12 cellular contexts compared by ENCODE assay signal in genomic region chr2:127623388-127624320, GRCh38. TPM values are rescaled to one million over a fixed set of nuclear protein-coding genes. Genes with fewer than 3 reads are reported as not detected.
A peak's percentile ranks its signal among the peaks of the same experiment; 100 is the strongest.
DNase-seq lines count a peak whose midpoint lies in the region; ATAC-seq and TF ChIP-seq lines count a peak whose summit lies in the region.
"Had no signal": no experiment of that assay in that cellular context is flagged by ENCODE, and none has a peak within 500 bp of the region (broad histone marks: within the 10 kb centered on the region; RNA-seq: fewer than 3 reads in every experiment).

No MANE protein-coding gene starts in this region.

- H3K4me1 ChIP-seq in H9 (ENCODE audit: insufficient read depth, low read length) (no peaks in the 10 kb centered on the region), gastrocnemius medialis (no peaks in the 10 kb centered on the region)
- H3K4me1 ChIP-seq: parathyroid adenoma had no signal

- H3K23me2 ChIP-seq in H9 (ENCODE audit: insufficient read length, low read depth, low read length, poor library complexity, severe bottlenecking): no peaks in the 10 kb centered on the region

- H2BK20ac ChIP-seq in H9 (ENCODE audit: low read depth, low read length, poor library complexity, severe bottlenecking): no peak overlapping the region

- no peak overlapping the region for H2BK15ac ChIP-seq in H9 (ENCODE audit: low read depth, low read length)

- H3K18ac ChIP-seq in H9 (ENCODE audit: insufficient read length, low read depth, low read length): no peak overlapping the region

- no peak overlapping the region for H3K4me2 ChIP-seq in H9 (ENCODE audit: insufficient read depth, insufficient read length, low read length)

- H3K27me3 ChIP-seq in H9 (ENCODE audit: insufficient read depth, low read length) (no peaks in the 10 kb centered on the region), gastrocnemius medialis (no peaks in the 10 kb centered on the region)

- no peak overlapping the region for H2BK120ac ChIP-seq in H9 (ENCODE audit: low read depth, low read length, poor library complexity, severe bottlenecking)

- no peak overlapping the region for H3K27ac ChIP-seq in H9 (ENCODE audit: insufficient read length, low read depth, low read length)
- no peak overlapping the region for H3K27ac ChIP-seq in gastrocnemius medialis
- H3K27ac ChIP-seq: parathyroid adenoma had no signal

- DNase-seq in ACHN (peak; percentile 52), H9 (peak; percentile 23), SHP77 treated with DMSO at 0.1 percent for 48 hours (lab: John Stamatoyannopoulos, UW) (peak; percentile 48), hepatic stellate cell (ENCODE audit: low spot score) (peak; percentile 57), NCI-H748 (lab: John Stamatoyannopoulos, UW; ENCODE audit: unreplicated experiment) (no peak), gastrocnemius medialis (no peak)
- no peak for DNase-seq in stimulated activated naive CD8-positive, alpha-beta T cell treated with anti-CD3 and anti-CD28 coated beads, Interleukin-15, Interleukin-2, amounts not matched to agents 100 U/mL and 50 U/mL, for 24 hours
- DNase-seq: NCI-H748 treated with DMSO at 0.1 percent for 48 hours, T-helper 9 cell had no signal

- H3K9me3 Mint-ChIP-seq in H9: no peaks in the 10 kb centered on the region
- H3K9me3 Mint-ChIP-seq: CD8-positive, alpha-beta memory T cell had no signal

- no peak overlapping the region for H3K4me3 ChIP-seq in gastrocnemius medialis

- H3K9me3 ChIP-seq in H9 (ENCODE audit: control insufficient read depth, low read depth, low read length) (no peaks in the 10 kb centered on the region), gastrocnemius medialis (no peaks in the 10 kb centered on the region)

- no peak overlapping the region for H2AFZ ChIP-seq in H9 (ENCODE audit: low read length)
- H2AFZ ChIP-seq: parathyroid adenoma had no signal

- no peak overlapping the region for H2BK12ac ChIP-seq in H9 (ENCODE audit: insufficient read length, low read depth, low read length)

- no peaks in the 10 kb centered on the region for H3K79me2 ChIP-seq in H9 (ENCODE audit: insufficient read depth, low read length)
- H3K79me2 ChIP-seq: parathyroid adenoma had no signal

- peaks cover 4% of the 10 kb centered on the region for H3K27me3 Mint-ChIP-seq in H9 (ENCODE audit: low read depth)

- H4K91ac ChIP-seq in H9 (ENCODE audit: insufficient read length, low read depth, low read length): no peak overlapping the region

- no peaks in the 10 kb centered on the region; a peak in 1 of 7 replicates for H3K36me3 Mint-ChIP-seq in H9 (ENCODE audit: insufficient read depth in 1 of 3, low read depth in 3 of 3)
- H3K36me3 Mint-ChIP-seq: CD8-positive, alpha-beta memory T cell had no signal

- H3K27ac Mint-ChIP-seq in H9: peak overlapping the region in 2 of 3 experiments; percentile 66 to 73; a peak in 2 of 7 replicates
- H3K27ac Mint-ChIP-seq: CD8-positive, alpha-beta memory T cell had no signal

- no peak overlapping the region for H4K8ac ChIP-seq in H9 (replicated peaks; ENCODE audit: insufficient read length, low read depth, low read length)

- no peak overlapping the region for H3K56ac ChIP-seq in H9 (ENCODE audit: insufficient read length, low read depth, low read length)

- no peak overlapping the region for H4K5ac ChIP-seq in H9 (ENCODE audit: insufficient read length, low read depth, low read length)

- intact Hi-C loops in gastrocnemius medialis (cut with DNase I; ENCODE audit: low total_unique reads): no loop called here

- no peak overlapping the region for H2AK5ac ChIP-seq in H9 (ENCODE audit: insufficient read length, low read length)

- no peak overlapping the region for H2BK5ac ChIP-seq in H9 (ENCODE audit: insufficient read length, low read length)

- no peak overlapping the region; a peak in 1 of 5 replicates for H3K4me3 Mint-ChIP-seq in H9
- H3K4me3 Mint-ChIP-seq: CD8-positive, alpha-beta memory T cell had no signal

- no peak overlapping the region for H3K9ac ChIP-seq in H9 (ENCODE audit: extremely low read depth, insufficient read length, low read length)
- H3K9ac ChIP-seq: parathyroid adenoma had no signal

- no peak overlapping the region; the same call in 1 of the 2 replicates for H3K14ac ChIP-seq in H9 (ENCODE audit: insufficient read depth, low read length)

- no peak overlapping the region for H3K4ac ChIP-seq in H9 (ENCODE audit: low read depth, low read length)

- TF ChIP-seq CTCF in H9 (conservative IDR thresholded peaks at IDR 0.05): no peak
- TF ChIP-seq CTCF in gastrocnemius medialis (IDR thresholded peaks at IDR 0.05 in 4 of 5, conservative IDR thresholded peaks at IDR 0.05 in 1 of 5): no peak

- peaks cover 0 to 4% of the 10 kb centered on the region in 2 experiments; a peak in 2 of 4 replicates for H3K4me1 Mint-ChIP-seq in H9
- H3K4me1 Mint-ChIP-seq: CD8-positive, alpha-beta memory T cell had no signal

- no peaks in the 10 kb centered on the region for H3K79me1 ChIP-seq in H9 (ENCODE audit: insufficient read depth, low read depth, low read length, poor library complexity, severe bottlenecking)

- H3K36me3 ChIP-seq in gastrocnemius medialis: no peaks in the 10 kb centered on the region

- no peak for TF ChIP-seq POLR2A in gastrocnemius medialis (IDR thresholded peaks at IDR 0.05)

- no peaks in the 10 kb centered on the region for H4K20me1 ChIP-seq in H9 (ENCODE audit: control insufficient read depth, insufficient read depth, insufficient read length)

- H3K23ac ChIP-seq in H9 (ENCODE audit: insufficient read length, low read depth, low read length): no peak overlapping the region

- H3T11ph ChIP-seq in H9 (ENCODE audit: low read length): no peak overlapping the region

- in situ Hi-C loops in ACHN (cut with HindIII; ENCODE audit: low pct_ligation_motif_present, low pct_unique_long_range_greater_than_20kb, low sequenced_read_pairs) (no loop called here), gastrocnemius medialis (cut with MboI; ENCODE audit: low sequenced_read_pairs in 4 of 4) (no loop called here)

- ATAC-seq in gastrocnemius medialis (no peak), GM19324 (IDR thresholded peaks at IDR 0.05; ENCODE audit: low FRiP score, unreplicated experiment) (no peak)
- no peak for ATAC-seq in stimulated activated naive CD8-positive, alpha-beta T cell treated with anti-CD3 and anti-CD28 coated beads, Interleukin-15, Interleukin-2, amounts not matched to agents 100 U/mL and 50 U/mL, for 24 hours

- WGBS in H9 (ENCODE audit: extremely low coverage, insufficient read length, low lambda C conversion rate): no CpG with 5 or more reads among the region's 38 CpGs

RNA-seq across cellular contexts. Expression of gene GPR17, which starts 22.3 kb away (rescaled TPM):
- total RNA-seq in H9 (2021) (0.35 TPM in 1 of 2 replicates, not detected in the other), gastrocnemius medialis (under 1 TPM in 1 of 4 donors, not detected in 3; 0.20 TPM)
- total RNA-seq: CD8-positive, alpha-beta memory T cell had no signal

RNA-seq across cellular contexts. Expression of gene LIMS2, which starts 51.7 kb away (rescaled TPM):
- 5.7 and 5.9 TPM in 2 replicates for total RNA-seq in H9 (2021)
- 10 to 100 TPM in 2 of 4 donors, 1 to 10 TPM in 2; 5.3 to 15.5 (median 9.9) TPM for total RNA-seq in gastrocnemius medialis

Comparison
In these comparisons a context has a peak if more than half of its experiments do, and no peak if none do; other contexts are left out.
1. DNase-seq: peak in ACHN (single experiment), H9 (single experiment), SHP77 treated with DMSO at 0.1 percent for 48 hours (single experiment) and hepatic stellate cell (single experiment); none in NCI-H748 (single experiment), gastrocnemius medialis (0 of 2) and stimulated activated naive CD8-positive, alpha-beta T cell treated with anti-CD3 and anti-CD28 coated beads, Interleukin-15, Interleukin-2, amounts not matched to agents 100 U/mL and 50 U/mL, for 24 hours (single experiment).